Comparison of ENCODE assay signal across 17 cellular contexts in the genomic region with DNA sequence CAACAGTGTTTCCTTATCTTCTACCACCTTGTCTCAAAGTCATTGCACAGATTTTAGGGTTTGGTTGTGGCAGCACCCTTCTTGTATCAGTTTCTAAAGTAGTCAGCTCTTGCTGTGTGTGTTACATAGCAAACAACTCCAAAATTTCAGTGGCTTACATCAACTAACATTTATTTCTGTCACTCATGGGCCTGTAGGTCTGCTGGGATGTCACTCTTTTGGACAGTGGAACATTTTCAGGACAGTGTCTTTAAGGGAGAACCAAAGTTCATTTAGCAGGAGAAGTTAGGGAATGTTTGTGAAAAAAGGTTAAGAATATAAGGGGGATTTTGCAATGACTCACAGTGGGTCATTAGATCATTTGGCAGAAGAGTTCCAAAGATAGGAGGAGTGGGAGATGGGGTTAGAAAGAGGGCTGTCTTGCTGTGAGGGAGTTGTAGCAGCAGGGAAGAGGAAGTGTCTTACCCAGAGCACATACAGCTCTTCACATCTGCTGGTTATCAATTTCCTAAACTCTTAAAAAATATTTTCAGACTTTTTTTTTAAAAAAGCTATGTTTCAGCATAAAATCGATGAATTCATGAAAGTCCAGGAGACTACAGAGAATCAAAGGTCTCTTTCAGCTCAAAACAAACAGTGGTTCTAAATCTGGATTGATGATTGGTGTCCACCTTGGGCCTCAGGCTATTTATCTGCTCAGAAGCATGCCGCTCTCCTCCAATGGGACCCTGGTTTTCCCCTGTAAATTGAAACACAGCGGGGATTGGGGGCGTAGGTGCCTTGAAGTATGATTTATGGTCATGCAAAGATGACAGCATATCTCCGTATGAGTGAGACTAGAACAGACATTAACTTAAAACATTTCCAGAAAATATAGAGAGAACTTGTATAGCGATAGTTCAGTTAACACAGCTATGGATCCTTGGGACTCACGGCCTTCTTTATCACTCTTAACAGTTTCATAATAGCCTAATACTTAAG.
A peak's percentile ranks its signal among the peaks of the same experiment; 100 is the strongest.
DNase-seq lines count a peak whose midpoint lies in the region; ATAC-seq lines count a peak whose summit lies in the region.
"Had no signal": no experiment of that assay in that cellular context is flagged by ENCODE, and none has a peak within 500 bp of the region (broad histone marks: within the 10 kb centered on the region; RNA-seq: fewer than 3 reads in every experiment).

No MANE protein-coding gene starts in this region.

- no peak for DNase-seq in SK-N-MC (ENCODE audit: low read depth, low spot score)
- no peak for DNase-seq in left lobe of liver (ENCODE audit: low spot score)
- DNase-seq in T-helper 2 cell treated with Interferon-gamma antibody and Interleukin-4, amounts not matched to agents 5 μg/mL and 100 μg/mL, for 36 hours (ENCODE audit: low spot score) = no peak
- no peak for DNase-seq in NCI-H774 (lab: John Stamatoyannopoulos, UW)
- DNase-seq: activated CD4-positive, alpha-beta T cell treated with anti-CD3 and anti-CD28 coated beads, Interleukin-2, amount 50 U/mL, for 4 hours; activated T-cell treated with anti-CD3 and anti-CD28 coated beads, Interleukin-2, amount 50 U/mL, for 48 hours; Calu3; central memory CD4-positive, alpha-beta T cell; effector CD8-positive, alpha-beta T cell; kidney glomerular epithelial cell; NCI-H1694 treated with DMSO at 0.1 percent for 48 hours; sigmoid colon; stimulated activated CD4-positive, alpha-beta T cell treated with anti-CD3 and anti-CD28 coated beads, Interleukin-2, amount 100 ng/mL, for 24 hours had no signal

- peaks cover 1% of the 10 kb centered on the region for H3K36me3 Mint-ChIP-seq in T-helper 2 cell treated with Interferon-gamma antibody and Interleukin-4, amounts not matched to agents 5 μg/mL and 100 μg/mL, for 36 hours (ENCODE audit: low read depth)

- no peaks in the 10 kb centered on the region for H3K9me3 ChIP-seq in SK-N-MC (ENCODE audit: low read depth, low read length)
- H3K9me3 ChIP-seq: sigmoid colon, suprapubic skin had no signal

- no peaks in the 10 kb centered on the region for H3K36me3 ChIP-seq in SK-N-MC (ENCODE audit: insufficient read depth, low read length)
- H3K36me3 ChIP-seq: suprapubic skin had no signal

- H3K27ac Mint-ChIP-seq in T-helper 2 cell treated with Interferon-gamma antibody and Interleukin-4, amounts not matched to agents 5 μg/mL and 100 μg/mL, for 36 hours = no peak overlapping the region

- H3K4me3 ChIP-seq in SK-N-MC = no peak overlapping the region
- H3K4me3 ChIP-seq: sigmoid colon, suprapubic skin had no signal

- no peak overlapping the region for H3K9ac ChIP-seq in SK-N-MC (ENCODE audit: insufficient read length)

- no peaks in the 10 kb centered on the region for H3K27me3 Mint-ChIP-seq in T-helper 2 cell treated with Interferon-gamma antibody and Interleukin-4, amounts not matched to agents 5 μg/mL and 100 μg/mL, for 36 hours (ENCODE audit: low read depth)

- ATAC-seq in GM18907 (IDR thresholded peaks at IDR 0.05; ENCODE audit: unreplicated experiment) (peak; percentile 53), HG02623 (IDR thresholded peaks at IDR 0.05; ENCODE audit: unreplicated experiment) (peak; percentile 52), left lobe of liver (peak; percentile 79), GM21619 (IDR thresholded peaks at IDR 0.05; ENCODE audit: unreplicated experiment) (no peak)

- no peak overlapping the region for H3K4me3 Mint-ChIP-seq in T-helper 2 cell treated with Interferon-gamma antibody and Interleukin-4, amounts not matched to agents 5 μg/mL and 100 μg/mL, for 36 hours

- H3K27ac ChIP-seq in SK-N-MC = peak overlapping the region; percentile 14; the same call in 1 of the 2 replicates
- H3K27ac ChIP-seq: sigmoid colon, suprapubic skin had no signal

- no peaks in the 10 kb centered on the region for H3K9me3 Mint-ChIP-seq in T-helper 2 cell treated with Interferon-gamma antibody and Interleukin-4, amounts not matched to agents 5 μg/mL and 100 μg/mL, for 36 hours

- no peaks in the 10 kb centered on the region for H3K4me1 Mint-ChIP-seq in T-helper 2 cell treated with Interferon-gamma antibody and Interleukin-4, amounts not matched to agents 5 μg/mL and 100 μg/mL, for 36 hours (ENCODE audit: low read depth)
